8 cellular contexts compared by ENCODE assay signal in genomic region chr3:49120438-49121135, GRCh38. TPM values are rescaled to one million over a fixed set of nuclear protein-coding genes. Genes with fewer than 3 reads are reported as not detected.
DNase-seq lines count a peak whose midpoint lies in the region; ATAC-seq and TF ChIP-seq lines count a peak whose summit lies in the region.

USP19 (minus strand) TSS chr3:49120823; CDS start chr3:49119145, 1,678 bp downstream.

- TF ChIP-seq CTCF in GM12875 (IDR thresholded peaks at IDR 0.05; ENCODE audit: borderline replicate concordance, insufficient read depth, low read depth, low read length) (no peak), right atrium auricular region (IDR thresholded peaks at IDR 0.05) (peak in 1 of 2 donors; percentile 13)

- H3K27me3 ChIP-seq in right atrium auricular region (no peaks in the 10 kb centered on the region), rectal smooth muscle tissue (ENCODE audit: control insufficient read depth, insufficient read depth, low read length) (no peaks in the 10 kb centered on the region), aorta (ENCODE audit: control insufficient read depth in 1 of 2, insufficient read depth in 2 of 2, low read length in 1 of 2) (no peaks in the 10 kb centered on the region)

- H3K9ac ChIP-seq in rectal smooth muscle tissue (ENCODE audit: low read length), result peak within 1 kb of the TSS; percentile 99

- H3K9me3 ChIP-seq in right atrium auricular region (no peaks in the 10 kb centered on the region), aorta (ENCODE audit: control insufficient read depth, low read length) (no peaks in the 10 kb centered on the region)

- 1% methylated on average over 64 to 70 of the region's 70 CpGs for WGBS in aorta, 2 donors

- H3K4me1 ChIP-seq in right atrium auricular region (peaks cover 0 to 20% of the 10 kb centered on the region in 2 donors), rectal smooth muscle tissue (ENCODE audit: control insufficient read depth, insufficient read depth, low read length) (peaks cover 17% of the 10 kb centered on the region), aorta (ENCODE audit: control insufficient read depth in 1 of 2, insufficient read depth in 2 of 2, low read length in 2 of 2) (peaks cover 0 to 2% of the 10 kb centered on the region in 2 donors)

- peaks cover 79% of the 10 kb centered on the region for H3K36me3 ChIP-seq in right atrium auricular region
- peaks cover 35% of the 10 kb centered on the region for H3K36me3 ChIP-seq in rectal smooth muscle tissue (ENCODE audit: control insufficient read depth, insufficient read depth, low read length)
- peaks cover 0 to 28% of the 10 kb centered on the region in 2 donors for H3K36me3 ChIP-seq in aorta (ENCODE audit: control insufficient read depth in 1 of 2, insufficient read depth in 2 of 2, low read length in 1 of 2)

- ATAC-seq in HG02678 (IDR thresholded peaks at IDR 0.05; ENCODE audit: unreplicated experiment) (peak; percentile 85), aorta (ENCODE audit: low FRiP score) (peak; percentile 93)

- DNase-seq in NCI-H1694 treated with DMSO at 0.1 percent for 48 hours (lab: John Stamatoyannopoulos, UW), result peak; percentile 9
- DNase-seq in anterior cingulate cortex (lab: John Stamatoyannopoulos, UW), result peak; percentile 45 to 95 (median 92)
- DNase-seq in right atrium auricular region (ENCODE audit: low spot score), result peak; percentile 95
- peak; percentile 97 to 99 for DNase-seq in aorta

- H3K4me3 ChIP-seq in GM12875 (ENCODE audit: low read depth, low read length) (peak within 1 kb of the TSS; percentile 93), right atrium auricular region (peak within 1 kb of the TSS; percentile 84 to 96), rectal smooth muscle tissue (ENCODE audit: low read length) (peak within 1 kb of the TSS; percentile 98), aorta (ENCODE audit: low read length in 2 of 2) (peak within 1 kb of the TSS; percentile 56 to 80)

- intact Hi-C loops in T-helper 2 cell treated with Interferon-gamma antibody and Interleukin-4, amounts not matched to agents 100 ng/mL and 5 ng/mL, for 36 hours (cut with micrococcal nuclease), result loop anchor here (1.0 to 2.0 kb wide), 4 partner anchors 16 to 99 kb away; partner anchors contain the start of genes KLHDC8B, QARS1 and QRICH1
- intact Hi-C loops in aorta (cut with DNase I), result no loop called here

- H3K27ac ChIP-seq in right atrium auricular region (peak within 1 kb of the TSS; percentile 94), rectal smooth muscle tissue (ENCODE audit: low read depth, low read length) (peak within 1 kb of the TSS; percentile 98), aorta (ENCODE audit: low read depth in 1 of 2, low read length in 2 of 2) (peak within 1 kb of the TSS; percentile 47 to 82)

RNA-seq across cellular contexts. Expression of gene USP19, which starts in this region (rescaled TPM):
- 61.2 and 63.5 TPM in 2 replicates for total RNA-seq in T-helper 2 cell treated with Interferon-gamma antibody and Interleukin-4, amounts not matched to agents 100 ng/mL and 5 ng/mL, for 36 hours
- 10 to 100 TPM; 49.3 to 58.7 TPM for total RNA-seq in right atrium auricular region
- total RNA-seq in aorta, result 10 to 100 TPM; 40.3 to 54.8 TPM
- polyA plus RNA-seq in aorta, result 10 to 100 TPM; 22.7 to 31.0 TPM

Comparison
In these comparisons a context has a peak if more than half of its experiments do, and no peak if none do; other contexts are left out.
1. Peak in every context shown above with its lines: DNase-seq, ATAC-seq, H3K4me3 ChIP-seq and H3K27ac ChIP-seq.
2. DNase-seq: peak in every context shown above with its lines; median percentile 98 in aorta; 95 in right atrium auricular region; 92 in anterior cingulate cortex; 9 in NCI-H1694 treated with DMSO at 0.1 percent for 48 hours.